Comparison of ENCODE assay signal across 1 cellular context in the genomic region with DNA sequence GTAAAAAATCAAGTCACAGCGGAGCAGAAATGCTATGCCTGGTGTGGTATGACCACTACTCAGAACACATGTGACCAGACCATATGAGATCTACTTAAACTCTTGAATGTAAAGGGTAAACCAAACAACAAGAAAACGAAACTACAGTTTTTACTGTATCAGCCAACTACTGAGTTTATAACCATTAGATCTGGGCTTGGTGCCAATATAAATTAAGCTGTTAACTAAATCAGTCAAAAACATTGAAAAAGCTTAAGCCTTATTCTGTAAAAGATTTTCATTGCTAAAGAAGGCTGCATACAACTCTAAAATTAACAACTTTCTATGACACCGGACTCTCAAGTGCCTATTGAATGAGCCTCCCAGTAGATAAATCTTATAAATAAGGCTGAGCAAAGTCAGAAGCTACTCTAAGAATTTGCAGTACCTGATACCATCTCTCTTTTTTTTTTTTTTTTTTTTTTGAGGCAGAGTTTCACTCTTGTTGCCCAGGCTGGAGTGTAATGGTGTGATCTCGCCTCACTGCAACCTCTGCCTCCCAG.
TF ChIP-seq lines count a peak whose summit lies in the region.

No MANE protein-coding gene starts in this region.

TF ChIP-seq in HCT116, 20 proteins besides CTCF, POLR2A, EP300 and RAD21:
- TF ChIP-seq EZH2phosphoT487 (IDR thresholded peaks at IDR 0.05; ENCODE audit: borderline replicate concordance): no peak
- TF ChIP-seq, protein P1, sequence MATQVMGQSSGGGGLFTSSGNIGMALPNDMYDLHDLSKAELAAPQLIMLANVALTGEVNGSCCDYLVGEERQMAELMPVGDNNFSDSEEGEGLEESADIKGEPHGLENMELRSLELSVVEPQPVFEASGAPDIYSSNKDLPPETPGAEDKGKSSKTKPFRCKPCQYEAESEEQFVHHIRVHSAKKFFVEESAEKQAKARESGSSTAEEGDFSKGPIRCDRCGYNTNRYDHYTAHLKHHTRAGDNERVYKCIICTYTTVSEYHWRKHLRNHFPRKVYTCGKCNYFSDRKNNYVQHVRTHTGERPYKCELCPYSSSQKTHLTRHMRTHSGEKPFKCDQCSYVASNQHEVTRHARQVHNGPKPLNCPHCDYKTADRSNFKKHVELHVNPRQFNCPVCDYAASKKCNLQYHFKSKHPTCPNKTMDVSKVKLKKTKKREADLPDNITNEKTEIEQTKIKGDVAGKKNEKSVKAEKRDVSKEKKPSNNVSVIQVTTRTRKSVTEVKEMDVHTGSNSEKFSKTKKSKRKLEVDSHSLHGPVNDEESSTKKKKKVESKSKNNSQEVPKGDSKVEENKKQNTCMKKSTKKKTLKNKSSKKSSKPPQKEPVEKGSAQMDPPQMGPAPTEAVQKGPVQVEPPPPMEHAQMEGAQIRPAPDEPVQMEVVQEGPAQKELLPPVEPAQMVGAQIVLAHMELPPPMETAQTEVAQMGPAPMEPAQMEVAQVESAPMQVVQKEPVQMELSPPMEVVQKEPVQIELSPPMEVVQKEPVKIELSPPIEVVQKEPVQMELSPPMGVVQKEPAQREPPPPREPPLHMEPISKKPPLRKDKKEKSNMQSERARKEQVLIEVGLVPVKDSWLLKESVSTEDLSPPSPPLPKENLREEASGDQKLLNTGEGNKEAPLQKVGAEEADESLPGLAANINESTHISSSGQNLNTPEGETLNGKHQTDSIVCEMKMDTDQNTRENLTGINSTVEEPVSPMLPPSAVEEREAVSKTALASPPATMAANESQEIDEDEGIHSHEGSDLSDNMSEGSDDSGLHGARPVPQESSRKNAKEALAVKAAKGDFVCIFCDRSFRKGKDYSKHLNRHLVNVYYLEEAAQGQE (IDR thresholded peaks at IDR 0.05; ENCODE audit: low read depth): no peak
- TF ChIP-seq, protein P2, sequence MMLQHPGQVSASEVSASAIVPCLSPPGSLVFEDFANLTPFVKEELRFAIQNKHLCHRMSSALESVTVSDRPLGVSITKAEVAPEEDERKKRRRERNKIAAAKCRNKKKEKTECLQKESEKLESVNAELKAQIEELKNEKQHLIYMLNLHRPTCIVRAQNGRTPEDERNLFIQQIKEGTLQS (IDR thresholded peaks at IDR 0.05): no peak
- TF ChIP-seq JUND (IDR thresholded peaks at IDR 0.05): no peak
- no peak for TF ChIP-seq CEBPB (IDR thresholded peaks at IDR 0.05; ENCODE audit: low read depth)
- no peak for TF ChIP-seq EZH2 (IDR thresholded peaks at IDR 0.05)
- no peak for TF ChIP-seq SIN3A (IDR thresholded peaks at IDR 0.05; ENCODE audit: low read depth)
- TF ChIP-seq CBX3 (IDR thresholded peaks at IDR 0.05; ENCODE audit: low read depth): no peak
- TF ChIP-seq FOSL1 (IDR thresholded peaks at IDR 0.05; ENCODE audit: low read depth): no peak
- no peak for TF ChIP-seq ZFX (IDR thresholded peaks at IDR 0.05)
- TF ChIP-seq YY1 (IDR thresholded peaks at IDR 0.05; ENCODE audit: extremely low read depth, insufficient replicate concordance, low read depth, low read length): no peak
- no peak for TF ChIP-seq POLR2AphosphoS5 (IDR thresholded peaks at IDR 0.05; ENCODE audit: low read depth, low read length)
- TF ChIP-seq, protein P3, sequence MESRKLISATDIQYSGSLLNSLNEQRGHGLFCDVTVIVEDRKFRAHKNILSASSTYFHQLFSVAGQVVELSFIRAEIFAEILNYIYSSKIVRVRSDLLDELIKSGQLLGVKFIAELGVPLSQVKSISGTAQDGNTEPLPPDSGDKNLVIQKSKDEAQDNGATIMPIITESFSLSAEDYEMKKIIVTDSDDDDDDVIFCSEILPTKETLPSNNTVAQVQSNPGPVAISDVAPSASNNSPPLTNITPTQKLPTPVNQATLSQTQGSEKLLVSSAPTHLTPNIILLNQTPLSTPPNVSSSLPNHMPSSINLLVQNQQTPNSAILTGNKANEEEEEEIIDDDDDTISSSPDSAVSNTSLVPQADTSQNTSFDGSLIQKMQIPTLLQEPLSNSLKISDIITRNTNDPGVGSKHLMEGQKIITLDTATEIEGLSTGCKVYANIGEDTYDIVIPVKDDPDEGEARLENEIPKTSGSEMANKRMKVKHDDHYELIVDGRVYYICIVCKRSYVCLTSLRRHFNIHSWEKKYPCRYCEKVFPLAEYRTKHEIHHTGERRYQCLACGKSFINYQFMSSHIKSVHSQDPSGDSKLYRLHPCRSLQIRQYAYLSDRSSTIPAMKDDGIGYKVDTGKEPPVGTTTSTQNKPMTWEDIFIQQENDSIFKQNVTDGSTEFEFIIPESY (IDR thresholded peaks at IDR 0.05; ENCODE audit: extremely low read depth, insufficient replicate concordance, low read length): no peak
- TF ChIP-seq, protein P4, sequence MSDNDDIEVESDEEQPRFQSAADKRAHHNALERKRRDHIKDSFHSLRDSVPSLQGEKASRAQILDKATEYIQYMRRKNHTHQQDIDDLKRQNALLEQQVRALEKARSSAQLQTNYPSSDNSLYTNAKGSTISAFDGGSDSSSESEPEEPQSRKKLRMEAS (IDR thresholded peaks at IDR 0.05): no peak
- no peak for TF ChIP-seq TCF7L2 (IDR thresholded peaks at IDR 0.05; ENCODE audit: borderline replicate concordance, extremely low read depth, insufficient read depth, insufficient read length)
- TF ChIP-seq EGR1 (IDR thresholded peaks at IDR 0.05; ENCODE audit: low read depth): no peak
- no peak for TF ChIP-seq ELF1 (IDR thresholded peaks at IDR 0.05; ENCODE audit: borderline replicate concordance, low read depth)
- no peak for TF ChIP-seq ZNF274 (IDR thresholded peaks at IDR 0.05; ENCODE audit: low read depth, low read length)
